8 cellular contexts compared by ENCODE assay signal in genomic region chr15:84653910-84654688, GRCh38. TPM values are rescaled to one million over a fixed set of nuclear protein-coding genes. Genes with fewer than 3 reads are reported as not detected.
A peak's percentile ranks its signal among the peaks of the same experiment; 100 is the strongest.
DNase-seq lines count a peak whose midpoint lies in the region; ATAC-seq and TF ChIP-seq lines count a peak whose summit lies in the region.

TSS of gene WDR73 (minus strand) at chr15:84654283. CDS start at chr15:84654274, 9 bp downstream.

- no peak for TF ChIP-seq CTCF in activated B cell treated with CpG ODN at 0.5 μM for 24 hours (IDR thresholded peaks at IDR 0.05)

- POLR2A ChIA-PET in activated B cell treated with CpG ODN at 0.5 μM for 24 hours (lab: Charles Lee), result interaction anchor here (0.5 to 6.4 kb wide), 19 partner anchors 9 to 642 kb away, joined by 3 to 70 read pairs (median 4); partner anchors contain the start of genes SEC11A, ZNF592 and ZSCAN2

- CTCF ChIA-PET in activated B cell treated with CpG ODN at 0.5 μM for 24 hours (lab: Charles Lee), result interaction anchor here (0.8 to 3.9 kb wide), 5 partner anchors 35 to 274 kb away, joined by 3 to 15 read pairs (median 4); no protein-coding TSS in a partner anchor

- peaks cover 22% of the 10 kb centered on the region for H3K36me3 Mint-ChIP-seq in activated B cell treated with CpG ODN at 0.5 μM for 24 hours (ENCODE audit: low read depth)
- H3K36me3 Mint-ChIP-seq in immature natural killer cell, result peaks cover 10 to 11% (median 11%) of the 10 kb centered on the region in 3 donors

- DNase-seq in NCI-H226, result peak; percentile 93
- peak; percentile 97 for DNase-seq in activated B cell treated with CpG ODN at 0.5 μM for 24 hours
- DNase-seq in caudate nucleus (lab: John Stamatoyannopoulos, UW), result peak; percentile 71 to 99 (median 97)
- peak; percentile 96 to 97 (median 96) for DNase-seq in immature natural killer cell
- peak; percentile 83 for DNase-seq in smooth muscle cell of the brain vasculature (ENCODE audit: low read depth, low spot score)

- H2AFZ ChIP-seq in ACC112 (ENCODE audit: low read length, unreplicated experiment), result peak within 1 kb of the TSS; percentile 90

- H3K79me2 ChIP-seq in ACC112 (ENCODE audit: control insufficient read depth, insufficient read depth, low read length, unreplicated experiment), result peaks cover 18% of the 10 kb centered on the region

- H3K27ac ChIP-seq in ACC112 (ENCODE audit: low read depth, low read length) (peak within 1 kb of the TSS; percentile 74), caudate nucleus (ENCODE audit: low read depth, low read length) (peak within 1 kb of the TSS; percentile 94)

- ATAC-seq in GM18870 (IDR thresholded peaks at IDR 0.05; ENCODE audit: unreplicated experiment), result peak; percentile 64
- ATAC-seq in HG03135 (IDR thresholded peaks at IDR 0.05; ENCODE audit: unreplicated experiment), result peak; percentile 83
- ATAC-seq in activated B cell treated with CpG ODN at 0.5 μM for 24 hours (ENCODE audit: low read depth), result peak; percentile 71

- peak within 1 kb of the TSS; percentile 88 for H3K4me3 ChIP-seq in ACC112 (ENCODE audit: low read depth, low read length)

- intact Hi-C loops in activated B cell treated with CpG ODN at 0.5 μM for 24 hours (cut with micrococcal nuclease), result loop anchor here (1.0 to 10.0 kb wide), 10 partner anchors 23 to 391 kb away; partner anchors contain the start of genes PDE8A, SEC11A and ZNF592

- peaks cover 2% of the 10 kb centered on the region; the same call in 1 of the 2 replicates for H3K36me3 ChIP-seq in ACC112 (ENCODE audit: insufficient read depth, low read length)

- H3K4me1 Mint-ChIP-seq in activated B cell treated with CpG ODN at 0.5 μM for 24 hours, result peaks cover 38% of the 10 kb centered on the region
- peaks cover 36 to 63% of the 10 kb centered on the region in 2 donors for H3K4me1 Mint-ChIP-seq in immature natural killer cell

- no peaks in the 10 kb centered on the region for H3K27me3 Mint-ChIP-seq in activated B cell treated with CpG ODN at 0.5 μM for 24 hours
- peaks cover 9 to 16% (median 11%) of the 10 kb centered on the region in 3 donors for H3K27me3 Mint-ChIP-seq in immature natural killer cell (ENCODE audit: low read depth in 3 of 3)

- peak within 1 kb of the TSS; percentile 99 for H3K4me3 Mint-ChIP-seq in activated B cell treated with CpG ODN at 0.5 μM for 24 hours
- H3K4me3 Mint-ChIP-seq in immature natural killer cell, result peak within 1 kb of the TSS; percentile 98 to 99 (median 99)

- H3K9me3 Mint-ChIP-seq in activated B cell treated with CpG ODN at 0.5 μM for 24 hours (no peaks in the 10 kb centered on the region), immature natural killer cell (no peaks in the 10 kb centered on the region)

- no peaks in the 10 kb centered on the region for H3K27me3 ChIP-seq in ACC112 (ENCODE audit: insufficient read depth, low read length)

- peaks cover 45% of the 10 kb centered on the region for H3K4me1 ChIP-seq in ACC112 (ENCODE audit: control insufficient read depth, insufficient read depth, low read length, unreplicated experiment)

- H3K27ac Mint-ChIP-seq in activated B cell treated with CpG ODN at 0.5 μM for 24 hours (peak within 1 kb of the TSS; percentile 95), immature natural killer cell (peak within 1 kb of the TSS; percentile 92 to 98 (median 95))

RNA-seq across cellular contexts. Expression of gene WDR73, which starts in this region (rescaled TPM):
- total RNA-seq in activated B cell treated with CpG ODN at 0.5 μM for 24 hours, result 34.9 and 38.9 TPM in 2 replicates
- 10 to 100 TPM; 11.4 to 22.5 (median 17.0) TPM for polyA plus RNA-seq in immature natural killer cell

Comparison
In these comparisons a context has a peak if more than half of its experiments do, and no peak if none do; other contexts are left out.
1. Peak in every context shown above with its lines: DNase-seq, ATAC-seq, H3K4me3 ChIP-seq and H3K27ac ChIP-seq.